ENCODE assay signal across 1 cellular context in genomic region chr12:48077111-48077510, GRCh38.
TF ChIP-seq lines count a peak whose summit lies in the region.

No MANE protein-coding gene starts in this region.

TF ChIP-seq in GM12878, 131 proteins besides CTCF, POLR2A, EP300 and RAD21 (continued from another document):
- TF ChIP-seq HDAC6 (IDR thresholded peaks at IDR 0.05; ENCODE audit: unreplicated experiment): no peak
- TF ChIP-seq NFIC (IDR thresholded peaks at IDR 0.05; ENCODE audit: low read depth, low read length): no peak
- TF ChIP-seq SREBF2 (IDR thresholded peaks at IDR 0.05; ENCODE audit: low read length): no peak
- no peak for TF ChIP-seq BMI1 (IDR thresholded peaks at IDR 0.05; ENCODE audit: borderline replicate concordance)
- no peak for TF ChIP-seq BCLAF1 (IDR thresholded peaks at IDR 0.05)
- TF ChIP-seq FOXM1 (IDR thresholded peaks at IDR 0.05; ENCODE audit: low read depth, low read length): no peak
